Comparison of ENCODE assay signal across 16 cellular contexts in the genomic region with DNA sequence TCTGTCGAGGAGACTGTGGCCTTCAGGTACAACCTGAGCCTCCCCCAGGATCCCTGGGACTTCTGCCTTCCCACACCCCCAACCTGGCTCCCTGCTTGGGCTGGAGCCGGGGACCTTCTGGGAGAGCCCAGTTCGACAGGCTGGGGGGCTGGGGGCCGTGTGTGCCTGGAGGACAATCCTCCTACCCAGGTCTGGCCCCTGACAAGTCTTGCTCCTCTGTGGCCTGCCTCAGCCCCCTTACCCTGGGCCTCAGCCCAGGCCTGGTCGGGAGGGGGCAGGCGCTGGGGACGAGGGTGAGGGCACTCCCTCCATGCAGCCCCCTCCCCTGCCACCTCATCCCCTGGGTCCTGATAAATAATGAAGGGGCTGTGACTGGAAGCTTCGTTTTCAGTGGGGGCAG. TPM values are rescaled to one million over a fixed set of nuclear protein-coding genes. Genes with fewer than 3 reads are reported as not detected.
A peak's percentile ranks its signal among the peaks of the same experiment; 100 is the strongest.
DNase-seq lines count a peak whose midpoint lies in the region; ATAC-seq and TF ChIP-seq lines count a peak whose summit lies in the region.
"Had no signal": no experiment of that assay in that cellular context is flagged by ENCODE, and none has a peak within 500 bp of the region (broad histone marks: within the 10 kb centered on the region; RNA-seq: fewer than 3 reads in every experiment).

No MANE protein-coding gene starts in this region.

- H3K27me3 ChIP-seq in heart left ventricle (peaks cover 0 to 8% (median 0%) of the 10 kb centered on the region in 9 donors), gastroesophageal sphincter (no peaks in the 10 kb centered on the region), uterus (no peaks in the 10 kb centered on the region)

- H3K4me3 ChIP-seq in heart left ventricle, result no peak overlapping the region
- H3K4me3 ChIP-seq in gastroesophageal sphincter, result no peak overlapping the region
- no peak overlapping the region for H3K4me3 ChIP-seq in uterus

- ATAC-seq in heart left ventricle (no peak), gastroesophageal sphincter (no peak), GM21447 (IDR thresholded peaks at IDR 0.05; ENCODE audit: unreplicated experiment) (no peak)
- ATAC-seq: activated naive CD8-positive, alpha-beta T cell treated with anti-CD3 and anti-CD28 coated beads, Interleukin-2, amount 50 U/mL, for 24 hours; activated T-cell treated with anti-CD3 and anti-CD28 coated beads, Interleukin-2, amount 50 U/mL, for 4 hours; stimulated activated memory B cell treated with anti-CD40 and anti-IgM and Interleukin-4, amounts not matched to agents 10 μg/mL and 1 μg/mL and 100 μg/mL, for 72 hours had no signal

- H3K27ac ChIP-seq in heart left ventricle, result peak overlapping the region in 9 of 12 donors; percentile 31 to 100 (median 97)
- H3K27ac ChIP-seq in gastroesophageal sphincter, result peak overlapping the region in 3 of 4 donors; percentile 97 to 100 (median 99)
- peak overlapping the region; percentile 90 to 99 for H3K27ac ChIP-seq in uterus

- WGBS in heart left ventricle, 4 donors, result 62 to 79% (median 67%) methylated on average over 5 to 8 of the region's 8 CpGs
- 70% methylated on average over 2 of the region's 8 CpGs; no CpG with 5 or more reads in 1 of the 2 donors for WGBS in gastroesophageal sphincter (ENCODE audit: low coverage in 1 of 2), 2 donors

- H3K36me3 ChIP-seq in heart left ventricle, result no peaks in the 10 kb centered on the region
- no peaks in the 10 kb centered on the region for H3K36me3 ChIP-seq in gastroesophageal sphincter
- H3K36me3 ChIP-seq in uterus, result no peaks in the 10 kb centered on the region

- H3K27ac Mint-ChIP-seq in osteocyte (ENCODE audit: unreplicated experiment), result peak overlapping the region; percentile 94
- H3K27ac Mint-ChIP-seq: activated CD4-positive, alpha-beta T cell treated with anti-CD3 and anti-CD28 coated beads, Interleukin-2, amount 10 ng/mL, durations not matched to agents 7 days and 5 days; activated naive CD8-positive, alpha-beta T cell treated with anti-CD3 and anti-CD28 coated beads, Interleukin-2, amount 50 U/mL, for 24 hours; stimulated activated memory B cell treated with anti-CD40 and anti-IgM and Interleukin-4, amounts not matched to agents 10 μg/mL and 1 μg/mL and 100 μg/mL, for 72 hours had no signal

- TF ChIP-seq POLR2A in heart left ventricle (IDR thresholded peaks at IDR 0.05) (no peak), gastroesophageal sphincter (IDR thresholded peaks at IDR 0.05) (no peak), uterus (IDR thresholded peaks at IDR 0.05) (no peak)

- no peaks in the 10 kb centered on the region for H3K9me3 Mint-ChIP-seq in osteocyte (ENCODE audit: unreplicated experiment)
- H3K9me3 Mint-ChIP-seq: activated CD4-positive, alpha-beta T cell treated with anti-CD3 and anti-CD28 coated beads, Interleukin-2, amount 10 ng/mL, durations not matched to agents 7 days and 5 days; activated naive CD8-positive, alpha-beta T cell treated with anti-CD3 and anti-CD28 coated beads, Interleukin-2, amount 50 U/mL, for 24 hours; activated T-cell treated with anti-CD3 and anti-CD28 coated beads, Interleukin-2, amount 50 U/mL, for 4 hours; immature natural killer cell; stimulated activated memory B cell treated with anti-CD40 and anti-IgM and Interleukin-4, amounts not matched to agents 10 μg/mL and 1 μg/mL and 100 μg/mL, for 72 hours had no signal

- no peak for TF ChIP-seq CTCF in heart left ventricle (IDR thresholded peaks at IDR 0.05)
- no peak for TF ChIP-seq CTCF in gastroesophageal sphincter (IDR thresholded peaks at IDR 0.05)
- TF ChIP-seq CTCF in osteocyte (IDR thresholded peaks at IDR 0.05), result no peak
- TF ChIP-seq CTCF in uterus (IDR thresholded peaks at IDR 0.05), result no peak

- peaks cover 12 to 83% (median 61%) of the 10 kb centered on the region in 12 donors for H3K4me1 ChIP-seq in heart left ventricle
- peaks cover 2 to 86% (median 51%) of the 10 kb centered on the region in 3 donors for H3K4me1 ChIP-seq in gastroesophageal sphincter
- H3K4me1 ChIP-seq in uterus, result peaks cover 5 to 31% of the 10 kb centered on the region in 2 donors

- intact Hi-C loops in heart left ventricle (cut with DNase I) (loop anchor here in 4 of 10 donors (5.0 to 10.0 kb wide), 4 partner anchors 92 to 125 kb away; partner anchors contain the start of genes ACTG1 (in 2 of the 4) and SLC38A10 (in 1 of the 4)), cardiac septum (cut with DNase I) (loop anchor here (5.0 kb wide), 1 partner anchor 98 kb away; no protein-coding TSS in a partner anchor), uterus (cut with DNase I; ENCODE audit: low total_unique reads) (no loop called here)

- no peaks in the 10 kb centered on the region for H3K36me3 Mint-ChIP-seq in osteocyte (ENCODE audit: unreplicated experiment)
- H3K36me3 Mint-ChIP-seq: immature natural killer cell; stimulated activated memory B cell treated with anti-CD40 and anti-IgM and Interleukin-4, amounts not matched to agents 10 μg/mL and 1 μg/mL and 100 μg/mL, for 72 hours had no signal

- H3K9me3 ChIP-seq in heart left ventricle (no peaks in the 10 kb centered on the region), gastroesophageal sphincter (no peaks in the 10 kb centered on the region), uterus (no peaks in the 10 kb centered on the region)
- H3K9me3 ChIP-seq: Caco-2 had no signal

- H3K4me1 Mint-ChIP-seq in osteocyte (ENCODE audit: unreplicated experiment), result peaks cover 62% of the 10 kb centered on the region

- no peak for TF ChIP-seq EP300 in gastroesophageal sphincter (IDR thresholded peaks at IDR 0.05)

- H3K27me3 Mint-ChIP-seq in osteocyte (ENCODE audit: unreplicated experiment), result no peaks in the 10 kb centered on the region

- no peak for DNase-seq in heart left ventricle
- DNase-seq in cardiac septum (ENCODE audit: low spot score), result no peak
- no peak for DNase-seq in osteocyte (ENCODE audit: extremely low spot score, unreplicated experiment)
- DNase-seq in uterus, result peak in 1 of 2 donors; percentile 20
- no peak for DNase-seq in LoVo (ENCODE audit: low spot score)
- no peak for DNase-seq in NCI-H69 (lab: John Stamatoyannopoulos, UW)
- DNase-seq: activated CD4-positive, alpha-beta T cell treated with anti-CD3 and anti-CD28 coated beads, Interleukin-2, amount 10 ng/mL, durations not matched to agents 7 days and 5 days; activated naive CD8-positive, alpha-beta T cell treated with anti-CD3 and anti-CD28 coated beads, Interleukin-2, amount 50 U/mL, for 24 hours; activated T-cell treated with anti-CD3 and anti-CD28 coated beads, Interleukin-2, amount 50 U/mL, for 4 hours; Caco-2; immature natural killer cell; NCI-H1694 treated with DMSO at 0.1 percent for 48 hours; stimulated activated CD4-positive, alpha-beta T cell treated with anti-CD3 and anti-CD28 coated beads, Interleukin-4, amount 100 ng/mL, for 4 hours had no signal

- H3K4me3 Mint-ChIP-seq in osteocyte (ENCODE audit: unreplicated experiment), result peak overlapping the region; percentile 6
- H3K4me3 Mint-ChIP-seq: activated CD4-positive, alpha-beta T cell treated with anti-CD3 and anti-CD28 coated beads, Interleukin-2, amount 10 ng/mL, durations not matched to agents 7 days and 5 days; activated naive CD8-positive, alpha-beta T cell treated with anti-CD3 and anti-CD28 coated beads, Interleukin-2, amount 50 U/mL, for 24 hours; activated T-cell treated with anti-CD3 and anti-CD28 coated beads, Interleukin-2, amount 50 U/mL, for 4 hours; stimulated activated memory B cell treated with anti-CD40 and anti-IgM and Interleukin-4, amounts not matched to agents 10 μg/mL and 1 μg/mL and 100 μg/mL, for 72 hours had no signal

RNA-seq across cellular contexts. Expression of gene BAHCC1, which starts 5.2 kb away (rescaled TPM):
- total RNA-seq in heart left ventricle (10 to 100 TPM in 3 of 9 donors, 1 to 10 TPM in 6; 6.0 to 19.6 (median 9.3) TPM), cardiac septum (13.5 TPM), gastroesophageal sphincter (10 to 100 TPM; 17.5 to 34.3 (median 19.5) TPM), osteocyte (55.7 and 57.0 TPM in 2 replicates), uterus (10 to 100 TPM in 2 of 4 donors, 1 to 10 TPM in 2; 1.5 to 34.1 (median 8.5) TPM)
- 1 to 10 TPM; 7.6 to 8.5 TPM for polyA plus RNA-seq in heart left ventricle
- total RNA-seq: activated CD4-positive, alpha-beta T cell treated with anti-CD3 and anti-CD28 coated beads, Interleukin-2, amount 10 ng/mL, durations not matched to agents 7 days and 5 days had no signal
